1 cellular context compared by ENCODE assay signal in the genomic region with DNA sequence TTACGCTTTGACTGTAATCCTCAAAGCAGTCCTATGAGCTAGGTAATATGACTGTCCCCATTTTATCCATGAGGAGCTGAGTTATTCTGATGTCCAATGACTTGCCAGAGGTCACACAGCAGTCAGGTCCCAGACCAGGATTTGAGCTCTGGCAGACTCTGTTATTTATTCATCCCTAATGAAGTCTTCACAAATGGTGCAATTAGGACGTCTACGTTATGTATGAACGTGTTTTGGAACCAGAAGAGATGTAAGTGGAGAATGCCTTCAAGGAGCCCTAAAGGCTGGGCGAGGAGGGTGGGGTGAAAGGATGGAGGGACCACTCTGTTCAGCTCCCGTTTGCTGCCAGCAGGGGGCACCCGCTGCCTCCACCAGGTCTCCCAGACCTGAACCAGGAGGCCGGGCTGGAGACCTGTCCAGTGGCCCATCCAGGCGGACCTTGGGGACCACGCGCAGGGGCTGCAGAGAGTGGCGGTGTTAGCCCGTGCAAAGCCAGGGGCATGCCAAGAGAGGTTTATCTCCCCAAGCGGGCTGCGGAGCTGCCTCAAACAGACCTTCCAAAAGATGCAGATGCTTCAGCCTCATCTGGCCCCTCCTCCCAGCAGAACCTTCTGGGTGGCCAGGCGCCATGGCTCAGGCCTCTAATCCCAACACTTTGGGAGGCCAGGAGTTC.
TF ChIP-seq lines count a peak whose summit lies in the region.

No MANE protein-coding gene starts in this region.

TF ChIP-seq in HepG2, 621 proteins besides CTCF, POLR2A, EP300 and RAD21 (continued from another document and continues in another):
- TF ChIP-seq, protein P1, sequence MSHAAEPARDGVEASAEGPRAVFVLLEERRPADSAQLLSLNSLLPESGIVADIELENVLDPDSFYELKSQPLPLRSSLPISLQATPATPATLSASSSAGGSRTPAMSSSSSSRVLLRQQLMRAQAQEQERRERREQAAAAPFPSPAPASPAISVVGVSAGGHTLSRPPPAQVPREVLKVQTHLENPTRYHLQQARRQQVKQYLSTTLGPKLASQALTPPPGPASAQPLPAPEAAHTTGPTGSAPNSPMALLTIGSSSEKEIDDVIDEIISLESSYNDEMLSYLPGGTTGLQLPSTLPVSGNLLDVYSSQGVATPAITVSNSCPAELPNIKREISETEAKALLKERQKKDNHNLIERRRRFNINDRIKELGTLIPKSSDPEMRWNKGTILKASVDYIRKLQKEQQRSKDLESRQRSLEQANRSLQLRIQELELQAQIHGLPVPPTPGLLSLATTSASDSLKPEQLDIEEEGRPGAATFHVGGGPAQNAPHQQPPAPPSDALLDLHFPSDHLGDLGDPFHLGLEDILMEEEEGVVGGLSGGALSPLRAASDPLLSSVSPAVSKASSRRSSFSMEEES (CRISPR knock-in tag; IDR thresholded peaks at IDR 0.05): no peak
- TF ChIP-seq ZNF782 (CRISPR knock-in tag; IDR thresholded peaks at IDR 0.05; ENCODE audit: borderline replicate concordance) (no peak), ZNF101 (CRISPR knock-in tag; IDR thresholded peaks at IDR 0.05; ENCODE audit: borderline replicate concordance, low read depth) (no peak), ZSCAN31 (CRISPR knock-in tag; IDR thresholded peaks at IDR 0.05; ENCODE audit: low read depth) (0 out of 2 replicates have a peak, but pooled peaks have one; percentile 35), ZNF160 (CRISPR knock-in tag; IDR thresholded peaks at IDR 0.05) (no peak), CC2D1A (CRISPR knock-in tag; IDR thresholded peaks at IDR 0.05) (no peak), NCOA2 (CRISPR knock-in tag; IDR thresholded peaks at IDR 0.05) (no peak), PHF8 (CRISPR knock-in tag; IDR thresholded peaks at IDR 0.05) (0 out of 2 replicates have a peak, but pooled peaks have one; percentile 23), ASH2L (IDR thresholded peaks at IDR 0.05; ENCODE audit: insufficient read length, low read depth, low read length) (no peak), MTA3 (CRISPR knock-in tag; IDR thresholded peaks at IDR 0.05) (no peak), TAF1 (CRISPR knock-in tag; IDR thresholded peaks at IDR 0.05) (no peak), FOSL1 (CRISPR knock-in tag; IDR thresholded peaks at IDR 0.05; ENCODE audit: borderline replicate concordance) (no peak), JUND (CRISPR knock-in tag; IDR thresholded peaks at IDR 0.05) (no peak), ZNF180 (CRISPR knock-in tag; IDR thresholded peaks at IDR 0.05; ENCODE audit: borderline replicate concordance, low read depth) (no peak), JARID2 (CRISPR knock-in tag; IDR thresholded peaks at IDR 0.05; ENCODE audit: insufficient replicate concordance) (no peak), LCORL (IDR thresholded peaks at IDR 0.05) (no peak), LCORL (CRISPR knock-in tag; IDR thresholded peaks at IDR 0.05) (peak; percentile 46; the same call in 1 of the 2 replicates), ZBTB8A (CRISPR knock-in tag; IDR thresholded peaks at IDR 0.05; ENCODE audit: borderline replicate concordance, low read depth) (no peak), SRSF9 (IDR thresholded peaks at IDR 0.05; ENCODE audit: borderline replicate concordance, insufficient read depth, low read depth, low read length, poor library complexity, severe bottlenecking) (no peak), ZSCAN20 (CRISPR knock-in tag; IDR thresholded peaks at IDR 0.05; ENCODE audit: borderline replicate concordance) (no peak), HHEX (CRISPR knock-in tag; IDR thresholded peaks at IDR 0.05) (no peak), ZNF567 (CRISPR knock-in tag; IDR thresholded peaks at IDR 0.05; ENCODE audit: borderline replicate concordance) (no peak), HOXA5 (CRISPR knock-in tag; IDR thresholded peaks at IDR 0.05) (no peak), ZNF879 (CRISPR knock-in tag; IDR thresholded peaks at IDR 0.05) (no peak), ZNF136 (CRISPR knock-in tag; IDR thresholded peaks at IDR 0.05; ENCODE audit: low read depth) (peak; percentile 78; the same call in 1 of the 2 replicates), ZNF619 (CRISPR knock-in tag; IDR thresholded peaks at IDR 0.05) (no peak), ZNF709 (CRISPR knock-in tag; IDR thresholded peaks at IDR 0.05) (no peak), ZNF549 (CRISPR knock-in tag; IDR thresholded peaks at IDR 0.05) (no peak), NFYB (CRISPR knock-in tag; IDR thresholded peaks at IDR 0.05) (no peak), SAFB2 (CRISPR knock-in tag; IDR thresholded peaks at IDR 0.05; ENCODE audit: borderline replicate concordance, low read depth) (no peak), SIN3B (IDR thresholded peaks at IDR 0.05; ENCODE audit: low read length) (no peak), ZFP82 (CRISPR knock-in tag; IDR thresholded peaks at IDR 0.05; ENCODE audit: borderline replicate concordance) (no peak), NFATC3 (CRISPR knock-in tag; IDR thresholded peaks at IDR 0.05) (peak; percentile 47; the same call in 1 of the 2 replicates), ZFY (CRISPR knock-in tag; IDR thresholded peaks at IDR 0.05) (no peak), ONECUT2 (CRISPR knock-in tag; IDR thresholded peaks at IDR 0.05) (no peak), BRCA1 (CRISPR knock-in tag; IDR thresholded peaks at IDR 0.05) (no peak), ISL2 (CRISPR knock-in tag; IDR thresholded peaks at IDR 0.05) (no peak), ZNF367 (CRISPR knock-in tag; IDR thresholded peaks at IDR 0.05; ENCODE audit: borderline replicate concordance) (no peak), ZMYM2 (CRISPR knock-in tag; IDR thresholded peaks at IDR 0.05) (peak; percentile 65), CENPX (CRISPR knock-in tag; IDR thresholded peaks at IDR 0.05) (no peak), ZBTB20 (CRISPR knock-in tag; IDR thresholded peaks at IDR 0.05; ENCODE audit: borderline replicate concordance, low read depth) (no peak), ZNF558 (CRISPR knock-in tag; IDR thresholded peaks at IDR 0.05; ENCODE audit: borderline replicate concordance) (no peak), TP53 (CRISPR knock-in tag; conservative IDR thresholded peaks at IDR 0.05) (no peak), PHB2 (IDR thresholded peaks at IDR 0.05; ENCODE audit: partially characterized antibody) (no peak), RXRA (CRISPR knock-in tag; IDR thresholded peaks at IDR 0.05) (peak; percentile 51)
- TF ChIP-seq, protein P2, sequence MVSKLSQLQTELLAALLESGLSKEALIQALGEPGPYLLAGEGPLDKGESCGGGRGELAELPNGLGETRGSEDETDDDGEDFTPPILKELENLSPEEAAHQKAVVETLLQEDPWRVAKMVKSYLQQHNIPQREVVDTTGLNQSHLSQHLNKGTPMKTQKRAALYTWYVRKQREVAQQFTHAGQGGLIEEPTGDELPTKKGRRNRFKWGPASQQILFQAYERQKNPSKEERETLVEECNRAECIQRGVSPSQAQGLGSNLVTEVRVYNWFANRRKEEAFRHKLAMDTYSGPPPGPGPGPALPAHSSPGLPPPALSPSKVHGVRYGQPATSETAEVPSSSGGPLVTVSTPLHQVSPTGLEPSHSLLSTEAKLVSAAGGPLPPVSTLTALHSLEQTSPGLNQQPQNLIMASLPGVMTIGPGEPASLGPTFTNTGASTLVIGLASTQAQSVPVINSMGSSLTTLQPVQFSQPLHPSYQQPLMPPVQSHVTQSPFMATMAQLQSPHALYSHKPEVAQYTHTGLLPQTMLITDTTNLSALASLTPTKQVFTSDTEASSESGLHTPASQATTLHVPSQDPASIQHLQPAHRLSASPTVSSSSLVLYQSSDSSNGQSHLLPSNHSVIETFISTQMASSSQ (IDR thresholded peaks at IDR 0.05; ENCODE audit: low read depth): no peak
- TF ChIP-seq, protein P2 (CRISPR knock-in tag; IDR thresholded peaks at IDR 0.05; ENCODE audit: borderline replicate concordance): no peak
- TF ChIP-seq, protein P3, sequence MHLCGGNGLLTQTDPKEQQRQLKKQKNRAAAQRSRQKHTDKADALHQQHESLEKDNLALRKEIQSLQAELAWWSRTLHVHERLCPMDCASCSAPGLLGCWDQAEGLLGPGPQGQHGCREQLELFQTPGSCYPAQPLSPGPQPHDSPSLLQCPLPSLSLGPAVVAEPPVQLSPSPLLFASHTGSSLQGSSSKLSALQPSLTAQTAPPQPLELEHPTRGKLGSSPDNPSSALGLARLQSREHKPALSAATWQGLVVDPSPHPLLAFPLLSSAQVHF (CRISPR knock-in tag; IDR thresholded peaks at IDR 0.05): no peak
- TF ChIP-seq, protein P4, sequence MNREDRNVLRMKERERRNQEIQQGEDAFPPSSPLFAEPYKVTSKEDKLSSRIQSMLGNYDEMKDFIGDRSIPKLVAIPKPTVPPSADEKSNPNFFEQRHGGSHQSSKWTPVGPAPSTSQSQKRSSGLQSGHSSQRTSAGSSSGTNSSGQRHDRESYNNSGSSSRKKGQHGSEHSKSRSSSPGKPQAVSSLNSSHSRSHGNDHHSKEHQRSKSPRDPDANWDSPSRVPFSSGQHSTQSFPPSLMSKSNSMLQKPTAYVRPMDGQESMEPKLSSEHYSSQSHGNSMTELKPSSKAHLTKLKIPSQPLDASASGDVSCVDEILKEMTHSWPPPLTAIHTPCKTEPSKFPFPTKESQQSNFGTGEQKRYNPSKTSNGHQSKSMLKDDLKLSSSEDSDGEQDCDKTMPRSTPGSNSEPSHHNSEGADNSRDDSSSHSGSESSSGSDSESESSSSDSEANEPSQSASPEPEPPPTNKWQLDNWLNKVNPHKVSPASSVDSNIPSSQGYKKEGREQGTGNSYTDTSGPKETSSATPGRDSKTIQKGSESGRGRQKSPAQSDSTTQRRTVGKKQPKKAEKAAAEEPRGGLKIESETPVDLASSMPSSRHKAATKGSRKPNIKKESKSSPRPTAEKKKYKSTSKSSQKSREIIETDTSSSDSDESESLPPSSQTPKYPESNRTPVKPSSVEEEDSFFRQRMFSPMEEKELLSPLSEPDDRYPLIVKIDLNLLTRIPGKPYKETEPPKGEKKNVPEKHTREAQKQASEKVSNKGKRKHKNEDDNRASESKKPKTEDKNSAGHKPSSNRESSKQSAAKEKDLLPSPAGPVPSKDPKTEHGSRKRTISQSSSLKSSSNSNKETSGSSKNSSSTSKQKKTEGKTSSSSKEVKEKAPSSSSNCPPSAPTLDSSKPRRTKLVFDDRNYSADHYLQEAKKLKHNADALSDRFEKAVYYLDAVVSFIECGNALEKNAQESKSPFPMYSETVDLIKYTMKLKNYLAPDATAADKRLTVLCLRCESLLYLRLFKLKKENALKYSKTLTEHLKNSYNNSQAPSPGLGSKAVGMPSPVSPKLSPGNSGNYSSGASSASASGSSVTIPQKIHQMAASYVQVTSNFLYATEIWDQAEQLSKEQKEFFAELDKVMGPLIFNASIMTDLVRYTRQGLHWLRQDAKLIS (CRISPR knock-in tag; IDR thresholded peaks at IDR 0.05): no peak
- TF ChIP-seq, protein P5, sequence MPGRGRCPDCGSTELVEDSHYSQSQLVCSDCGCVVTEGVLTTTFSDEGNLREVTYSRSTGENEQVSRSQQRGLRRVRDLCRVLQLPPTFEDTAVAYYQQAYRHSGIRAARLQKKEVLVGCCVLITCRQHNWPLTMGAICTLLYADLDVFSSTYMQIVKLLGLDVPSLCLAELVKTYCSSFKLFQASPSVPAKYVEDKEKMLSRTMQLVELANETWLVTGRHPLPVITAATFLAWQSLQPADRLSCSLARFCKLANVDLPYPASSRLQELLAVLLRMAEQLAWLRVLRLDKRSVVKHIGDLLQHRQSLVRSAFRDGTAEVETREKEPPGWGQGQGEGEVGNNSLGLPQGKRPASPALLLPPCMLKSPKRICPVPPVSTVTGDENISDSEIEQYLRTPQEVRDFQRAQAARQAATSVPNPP (CRISPR knock-in tag; IDR thresholded peaks at IDR 0.05): no peak
- TF ChIP-seq, protein P6, sequence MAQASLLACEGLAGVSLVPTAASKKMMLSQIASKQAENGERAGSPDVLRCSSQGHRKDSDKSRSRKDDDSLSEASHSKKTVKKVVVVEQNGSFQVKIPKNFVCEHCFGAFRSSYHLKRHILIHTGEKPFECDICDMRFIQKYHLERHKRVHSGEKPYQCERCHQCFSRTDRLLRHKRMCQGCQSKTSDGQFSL (CRISPR knock-in tag; IDR thresholded peaks at IDR 0.05): no peak
- TF ChIP-seq, protein P7, sequence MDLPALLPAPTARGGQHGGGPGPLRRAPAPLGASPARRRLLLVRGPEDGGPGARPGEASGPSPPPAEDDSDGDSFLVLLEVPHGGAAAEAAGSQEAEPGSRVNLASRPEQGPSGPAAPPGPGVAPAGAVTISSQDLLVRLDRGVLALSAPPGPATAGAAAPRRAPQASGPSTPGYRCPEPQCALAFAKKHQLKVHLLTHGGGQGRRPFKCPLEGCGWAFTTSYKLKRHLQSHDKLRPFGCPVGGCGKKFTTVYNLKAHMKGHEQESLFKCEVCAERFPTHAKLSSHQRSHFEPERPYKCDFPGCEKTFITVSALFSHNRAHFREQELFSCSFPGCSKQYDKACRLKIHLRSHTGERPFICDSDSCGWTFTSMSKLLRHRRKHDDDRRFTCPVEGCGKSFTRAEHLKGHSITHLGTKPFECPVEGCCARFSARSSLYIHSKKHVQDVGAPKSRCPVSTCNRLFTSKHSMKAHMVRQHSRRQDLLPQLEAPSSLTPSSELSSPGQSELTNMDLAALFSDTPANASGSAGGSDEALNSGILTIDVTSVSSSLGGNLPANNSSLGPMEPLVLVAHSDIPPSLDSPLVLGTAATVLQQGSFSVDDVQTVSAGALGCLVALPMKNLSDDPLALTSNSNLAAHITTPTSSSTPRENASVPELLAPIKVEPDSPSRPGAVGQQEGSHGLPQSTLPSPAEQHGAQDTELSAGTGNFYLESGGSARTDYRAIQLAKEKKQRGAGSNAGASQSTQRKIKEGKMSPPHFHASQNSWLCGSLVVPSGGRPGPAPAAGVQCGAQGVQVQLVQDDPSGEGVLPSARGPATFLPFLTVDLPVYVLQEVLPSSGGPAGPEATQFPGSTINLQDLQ (CRISPR knock-in tag; IDR thresholded peaks at IDR 0.05): no peak
- TF ChIP-seq, protein P8, sequence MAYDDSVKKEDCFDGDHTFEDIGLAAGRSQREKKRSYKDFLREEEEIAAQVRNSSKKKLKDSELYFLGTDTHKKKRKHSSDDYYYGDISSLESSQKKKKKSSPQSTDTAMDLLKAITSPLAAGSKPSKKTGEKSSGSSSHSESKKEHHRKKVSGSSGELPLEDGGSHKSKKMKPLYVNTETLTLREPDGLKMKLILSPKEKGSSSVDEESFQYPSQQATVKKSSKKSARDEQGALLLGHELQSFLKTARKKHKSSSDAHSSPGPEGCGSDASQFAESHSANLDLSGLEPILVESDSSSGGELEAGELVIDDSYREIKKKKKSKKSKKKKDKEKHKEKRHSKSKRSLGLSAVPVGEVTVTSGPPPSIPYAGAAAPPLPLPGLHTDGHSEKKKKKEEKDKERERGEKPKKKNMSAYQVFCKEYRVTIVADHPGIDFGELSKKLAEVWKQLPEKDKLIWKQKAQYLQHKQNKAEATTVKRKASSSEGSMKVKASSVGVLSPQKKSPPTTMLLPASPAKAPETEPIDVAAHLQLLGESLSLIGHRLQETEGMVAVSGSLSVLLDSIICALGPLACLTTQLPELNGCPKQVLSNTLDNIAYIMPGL (CRISPR knock-in tag; IDR thresholded peaks at IDR 0.05; ENCODE audit: borderline replicate concordance in 1 of 2, low read depth in 1 of 2): peak; percentile 49 to 75; a peak in 2 of 4 replicates
